ENCODE assay signal across 17 cellular contexts in genomic region chr1:47859092-47859743, GRCh38.
DNase-seq lines count a peak whose midpoint lies in the region; ATAC-seq and TF ChIP-seq lines count a peak whose summit lies in the region.
"Had no signal": no experiment of that assay in that cellular context is flagged by ENCODE, and none has a peak within 500 bp of the region (broad histone marks: within the 10 kb centered on the region; RNA-seq: fewer than 3 reads in every experiment).

No MANE protein-coding gene starts in this region.

- H3K9me3 ChIP-seq in effector memory CD4-positive, alpha-beta T cell (ENCODE audit: control insufficient read depth, low read length): no peaks in the 10 kb centered on the region
- no peaks in the 10 kb centered on the region for H3K9me3 ChIP-seq in right atrium auricular region

- H3K9me3 Mint-ChIP-seq in activated naive CD8-positive, alpha-beta T cell treated with anti-CD3 and anti-CD28 coated beads for 36 hours: no peaks in the 10 kb centered on the region
- H3K9me3 Mint-ChIP-seq in activated naive CD8-positive, alpha-beta T cell treated with anti-CD3 and anti-CD28 coated beads, Interleukin-2, amount 50 U/mL, for 24 hours: no peaks in the 10 kb centered on the region
- H3K9me3 Mint-ChIP-seq in activated T-helper 17 cell treated with anti-CD3 and anti-CD28 coated beads, Interleukin-2, amount 50 U/mL, for 72 hours: no peaks in the 10 kb centered on the region

- peak; percentile 4 for DNase-seq in activated naive CD8-positive, alpha-beta T cell treated with anti-CD3 and anti-CD28 coated beads for 36 hours
- no peak for DNase-seq in activated naive CD8-positive, alpha-beta T cell treated with anti-CD3 and anti-CD28 coated beads, Interleukin-2, amount 50 U/mL, for 24 hours
- DNase-seq in EL (no peak), right atrium auricular region (ENCODE audit: low spot score) (no peak)
- DNase-seq in effector memory CD4-positive, alpha-beta T cell: no peak
- DNase-seq in stimulated activated CD4-positive, alpha-beta T cell treated with anti-CD3 and anti-CD28 coated beads, Interleukin-15, amount 100 ng/mL, for 24 hours: no peak
- DNase-seq: COR-L47, DMS153, H7, NCI-H1436, NCI-H2029 treated with DMSO at 0.1 percent for 48 hours, NCI-H510A, NCI-H82, SIG-M5 had no signal

- H3K27ac Mint-ChIP-seq in activated naive CD8-positive, alpha-beta T cell treated with anti-CD3 and anti-CD28 coated beads for 36 hours: no peak overlapping the region
- no peak overlapping the region for H3K27ac Mint-ChIP-seq in activated naive CD8-positive, alpha-beta T cell treated with anti-CD3 and anti-CD28 coated beads, Interleukin-2, amount 50 U/mL, for 24 hours
- H3K27ac Mint-ChIP-seq in activated T-helper 17 cell treated with anti-CD3 and anti-CD28 coated beads, Interleukin-2, amount 50 U/mL, for 72 hours: no peak overlapping the region

- TF ChIP-seq CTCF in right atrium auricular region (IDR thresholded peaks at IDR 0.05): no peak

- ATAC-seq in activated naive CD8-positive, alpha-beta T cell treated with anti-CD3 and anti-CD28 coated beads, Interleukin-2, amount 50 U/mL, for 24 hours: no peak
- ATAC-seq in activated T-helper 17 cell treated with anti-CD3 and anti-CD28 coated beads, Interleukin-2, amount 50 U/mL, for 72 hours (replicated peaks): peak; percentile 14
- ATAC-seq in esophagus mucosa: peak; percentile 15

- no peaks in the 10 kb centered on the region for H3K4me1 ChIP-seq in effector memory CD4-positive, alpha-beta T cell (ENCODE audit: control insufficient read depth, insufficient read depth, low read length, poor library complexity, severe bottlenecking)
- H3K4me1 ChIP-seq in right atrium auricular region: no peaks in the 10 kb centered on the region

- no peak overlapping the region for H3K4me3 ChIP-seq in effector memory CD4-positive, alpha-beta T cell (ENCODE audit: insufficient read depth, low read depth, low read length, poor library complexity, severe bottlenecking)
- no peak overlapping the region for H3K4me3 ChIP-seq in right atrium auricular region

- H3K36me3 Mint-ChIP-seq in activated naive CD8-positive, alpha-beta T cell treated with anti-CD3 and anti-CD28 coated beads for 36 hours: no peaks in the 10 kb centered on the region
- no peaks in the 10 kb centered on the region for H3K36me3 Mint-ChIP-seq in activated naive CD8-positive, alpha-beta T cell treated with anti-CD3 and anti-CD28 coated beads, Interleukin-2, amount 50 U/mL, for 24 hours (ENCODE audit: low read depth)
- H3K36me3 Mint-ChIP-seq in activated T-helper 17 cell treated with anti-CD3 and anti-CD28 coated beads, Interleukin-2, amount 50 U/mL, for 72 hours (ENCODE audit: low read depth): no peaks in the 10 kb centered on the region

- H3K4me1 Mint-ChIP-seq in activated naive CD8-positive, alpha-beta T cell treated with anti-CD3 and anti-CD28 coated beads for 36 hours: no peaks in the 10 kb centered on the region
- H3K4me1 Mint-ChIP-seq in activated naive CD8-positive, alpha-beta T cell treated with anti-CD3 and anti-CD28 coated beads, Interleukin-2, amount 50 U/mL, for 24 hours: no peaks in the 10 kb centered on the region
- peaks cover 6% of the 10 kb centered on the region for H3K4me1 Mint-ChIP-seq in activated T-helper 17 cell treated with anti-CD3 and anti-CD28 coated beads, Interleukin-2, amount 50 U/mL, for 72 hours

- H3K4me3 Mint-ChIP-seq in activated naive CD8-positive, alpha-beta T cell treated with anti-CD3 and anti-CD28 coated beads for 36 hours: no peak overlapping the region
- H3K4me3 Mint-ChIP-seq in activated naive CD8-positive, alpha-beta T cell treated with anti-CD3 and anti-CD28 coated beads, Interleukin-2, amount 50 U/mL, for 24 hours: no peak overlapping the region
- no peak overlapping the region for H3K4me3 Mint-ChIP-seq in activated T-helper 17 cell treated with anti-CD3 and anti-CD28 coated beads, Interleukin-2, amount 50 U/mL, for 72 hours

- no peaks in the 10 kb centered on the region for H3K27me3 ChIP-seq in effector memory CD4-positive, alpha-beta T cell (replicated peaks; ENCODE audit: control insufficient read depth, insufficient read depth, low read length, poor library complexity, severe bottlenecking)
- no peaks in the 10 kb centered on the region for H3K27me3 ChIP-seq in right atrium auricular region

- H3K36me3 ChIP-seq in effector memory CD4-positive, alpha-beta T cell (ENCODE audit: control insufficient read depth, insufficient read depth, low read length): no peaks in the 10 kb centered on the region
- H3K36me3 ChIP-seq in right atrium auricular region: no peaks in the 10 kb centered on the region

- H3K27me3 Mint-ChIP-seq in activated naive CD8-positive, alpha-beta T cell treated with anti-CD3 and anti-CD28 coated beads for 36 hours: peaks cover 8% of the 10 kb centered on the region
- H3K27me3 Mint-ChIP-seq in activated naive CD8-positive, alpha-beta T cell treated with anti-CD3 and anti-CD28 coated beads, Interleukin-2, amount 50 U/mL, for 24 hours: peaks cover 5% of the 10 kb centered on the region
- no peaks in the 10 kb centered on the region for H3K27me3 Mint-ChIP-seq in activated T-helper 17 cell treated with anti-CD3 and anti-CD28 coated beads, Interleukin-2, amount 50 U/mL, for 72 hours

- H3K27ac ChIP-seq in effector memory CD4-positive, alpha-beta T cell (ENCODE audit: insufficient read depth, low read length, poor library complexity, severe bottlenecking): no peak overlapping the region
- H3K27ac ChIP-seq in right atrium auricular region: no peak overlapping the region
- H3K27ac ChIP-seq: C4-2B had no signal
